ENCODE assay signal across 1 cellular context in genomic region chr4:103074039-103074438, GRCh38.
TF ChIP-seq lines count a peak whose summit lies in the region.

No MANE protein-coding gene starts in this region.

TF ChIP-seq in GM23338, 12 proteins besides CTCF, POLR2A, EP300 and RAD21:
- no peak for TF ChIP-seq REST (IDR thresholded peaks at IDR 0.05; ENCODE audit: unreplicated experiment)
- TF ChIP-seq JUNB (IDR thresholded peaks at IDR 0.05; ENCODE audit: unreplicated experiment): no peak
- no peak for TF ChIP-seq ZNF331 (CRISPR knock-in tag; IDR thresholded peaks at IDR 0.05; ENCODE audit: low read depth)
- no peak for TF ChIP-seq ZNF462 (CRISPR knock-in tag; IDR thresholded peaks at IDR 0.05)
- TF ChIP-seq EZH2 (IDR thresholded peaks at IDR 0.05; ENCODE audit: low read depth, unreplicated experiment): no peak
- no peak for TF ChIP-seq ETS1 (IDR thresholded peaks at IDR 0.05)
- no peak for TF ChIP-seq CREB1 (CRISPR knock-in tag; IDR thresholded peaks at IDR 0.05; ENCODE audit: low read depth)
